Comparison of ENCODE assay signal across 1 cellular context in the genomic region with DNA sequence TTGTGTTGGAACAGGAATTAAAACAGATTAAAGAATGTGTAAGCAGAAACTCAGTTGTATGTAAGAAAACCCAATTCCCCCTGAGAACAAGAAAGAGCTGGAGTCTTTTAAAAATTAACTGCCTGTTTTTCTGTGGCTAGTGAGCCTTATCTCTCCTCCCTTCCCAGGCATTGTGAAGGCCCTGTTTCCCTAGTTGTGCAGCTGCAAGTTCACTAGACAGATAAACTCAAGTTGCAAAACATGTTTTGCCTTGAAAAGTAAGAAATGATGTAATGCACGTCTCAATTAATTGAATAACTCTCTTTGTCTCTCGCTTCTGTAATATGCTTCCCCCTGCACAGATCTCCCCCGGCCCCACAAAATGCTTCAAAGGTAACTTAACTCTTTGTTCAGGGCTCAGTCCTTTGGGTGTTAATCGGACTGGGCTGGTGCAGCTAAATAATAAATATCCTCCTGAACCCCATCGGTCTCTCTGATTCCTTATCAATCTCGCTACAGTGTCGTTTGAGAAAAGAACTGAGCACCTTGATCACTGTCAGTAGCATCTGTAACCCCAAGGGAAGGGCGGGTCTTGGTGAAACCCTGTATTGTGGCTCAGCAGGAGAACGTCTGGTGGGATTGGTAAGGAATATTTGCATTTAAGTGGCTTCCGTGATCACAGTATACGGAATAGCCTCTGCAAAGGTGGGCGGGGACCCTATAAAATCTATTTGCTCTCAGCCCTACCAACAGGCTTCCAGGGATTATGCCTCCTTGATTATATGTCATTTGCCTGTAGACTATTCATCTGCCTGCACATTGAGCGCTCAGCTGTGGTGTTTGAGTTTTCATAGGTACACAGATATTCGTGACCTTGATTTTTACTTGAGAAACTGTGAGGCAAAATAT.
TF ChIP-seq lines count a peak whose summit lies in the region.

No MANE protein-coding gene starts in this region.

TF ChIP-seq in K562, 482 proteins besides CTCF, POLR2A, EP300 and RAD21 (continued from another document and continues in another):
- TF ChIP-seq, protein P1, sequence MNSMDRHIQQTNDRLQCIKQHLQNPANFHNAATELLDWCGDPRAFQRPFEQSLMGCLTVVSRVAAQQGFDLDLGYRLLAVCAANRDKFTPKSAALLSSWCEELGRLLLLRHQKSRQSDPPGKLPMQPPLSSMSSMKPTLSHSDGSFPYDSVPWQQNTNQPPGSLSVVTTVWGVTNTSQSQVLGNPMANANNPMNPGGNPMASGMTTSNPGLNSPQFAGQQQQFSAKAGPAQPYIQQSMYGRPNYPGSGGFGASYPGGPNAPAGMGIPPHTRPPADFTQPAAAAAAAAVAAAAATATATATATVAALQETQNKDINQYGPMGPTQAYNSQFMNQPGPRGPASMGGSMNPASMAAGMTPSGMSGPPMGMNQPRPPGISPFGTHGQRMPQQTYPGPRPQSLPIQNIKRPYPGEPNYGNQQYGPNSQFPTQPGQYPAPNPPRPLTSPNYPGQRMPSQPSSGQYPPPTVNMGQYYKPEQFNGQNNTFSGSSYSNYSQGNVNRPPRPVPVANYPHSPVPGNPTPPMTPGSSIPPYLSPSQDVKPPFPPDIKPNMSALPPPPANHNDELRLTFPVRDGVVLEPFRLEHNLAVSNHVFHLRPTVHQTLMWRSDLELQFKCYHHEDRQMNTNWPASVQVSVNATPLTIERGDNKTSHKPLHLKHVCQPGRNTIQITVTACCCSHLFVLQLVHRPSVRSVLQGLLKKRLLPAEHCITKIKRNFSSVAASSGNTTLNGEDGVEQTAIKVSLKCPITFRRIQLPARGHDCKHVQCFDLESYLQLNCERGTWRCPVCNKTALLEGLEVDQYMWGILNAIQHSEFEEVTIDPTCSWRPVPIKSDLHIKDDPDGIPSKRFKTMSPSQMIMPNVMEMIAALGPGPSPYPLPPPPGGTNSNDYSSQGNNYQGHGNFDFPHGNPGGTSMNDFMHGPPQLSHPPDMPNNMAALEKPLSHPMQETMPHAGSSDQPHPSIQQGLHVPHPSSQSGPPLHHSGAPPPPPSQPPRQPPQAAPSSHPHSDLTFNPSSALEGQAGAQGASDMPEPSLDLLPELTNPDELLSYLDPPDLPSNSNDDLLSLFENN (IDR thresholded peaks at IDR 0.05; ENCODE audit: low read depth in 2 of 2, low read length in 2 of 2), result peak in 1 of 2 experiments; percentile 56; a peak in 1 of 4 replicates
- TF ChIP-seq NONO (IDR thresholded peaks at IDR 0.05; ENCODE audit: low read depth in 2 of 2, low read length in 1 of 2), result no peak
- TF ChIP-seq ZNF77 (CRISPR knock-in tag; IDR thresholded peaks at IDR 0.05), result no peak
- TF ChIP-seq TEAD4 (IDR thresholded peaks at IDR 0.05; ENCODE audit: low read length), result peak; percentile 89
- no peak for TF ChIP-seq TEAD4 (CRISPR knock-in tag; IDR thresholded peaks at IDR 0.05; ENCODE audit: borderline replicate concordance)
- TF ChIP-seq SMAD4 (CRISPR knock-in tag; conservative IDR thresholded peaks at IDR 0.05), result peak; percentile 80
- no peak for TF ChIP-seq POLR3G (IDR thresholded peaks at IDR 0.05; ENCODE audit: extremely low read depth, insufficient read length, insufficient replicate concordance)
- TF ChIP-seq CBFA2T3 (IDR thresholded peaks at IDR 0.05), result peak; percentile 88
- TF ChIP-seq SMARCA4 (IDR thresholded peaks at IDR 0.05), result peak; percentile 87
- no peak for TF ChIP-seq MCM2 (IDR thresholded peaks at IDR 0.05; ENCODE audit: low read depth)
- peak; percentile 86 for TF ChIP-seq NCOR1 (IDR thresholded peaks at IDR 0.05)
- TF ChIP-seq RUNX1 (IDR thresholded peaks at IDR 0.05; ENCODE audit: low read depth), result 0 out of 2 replicates have a peak, but pooled peaks have one; percentile 20
- TF ChIP-seq, protein P2, sequence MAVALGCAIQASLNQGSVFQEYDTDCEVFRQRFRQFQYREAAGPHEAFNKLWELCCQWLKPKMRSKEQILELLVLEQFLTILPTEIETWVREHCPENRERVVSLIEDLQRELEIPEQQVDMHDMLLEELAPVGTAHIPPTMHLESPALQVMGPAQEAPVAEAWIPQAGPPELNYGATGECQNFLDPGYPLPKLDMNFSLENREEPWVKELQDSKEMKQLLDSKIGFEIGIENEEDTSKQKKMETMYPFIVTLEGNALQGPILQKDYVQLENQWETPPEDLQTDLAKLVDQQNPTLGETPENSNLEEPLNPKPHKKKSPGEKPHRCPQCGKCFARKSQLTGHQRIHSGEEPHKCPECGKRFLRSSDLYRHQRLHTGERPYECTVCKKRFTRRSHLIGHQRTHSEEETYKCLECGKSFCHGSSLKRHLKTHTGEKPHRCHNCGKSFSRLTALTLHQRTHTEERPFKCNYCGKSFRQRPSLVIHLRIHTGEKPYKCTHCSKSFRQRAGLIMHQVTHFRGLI (CRISPR knock-in tag; IDR thresholded peaks at IDR 0.05), result no peak
- peak; percentile 85 for TF ChIP-seq SOX6 (IDR thresholded peaks at IDR 0.05)
- TF ChIP-seq, protein P3, sequence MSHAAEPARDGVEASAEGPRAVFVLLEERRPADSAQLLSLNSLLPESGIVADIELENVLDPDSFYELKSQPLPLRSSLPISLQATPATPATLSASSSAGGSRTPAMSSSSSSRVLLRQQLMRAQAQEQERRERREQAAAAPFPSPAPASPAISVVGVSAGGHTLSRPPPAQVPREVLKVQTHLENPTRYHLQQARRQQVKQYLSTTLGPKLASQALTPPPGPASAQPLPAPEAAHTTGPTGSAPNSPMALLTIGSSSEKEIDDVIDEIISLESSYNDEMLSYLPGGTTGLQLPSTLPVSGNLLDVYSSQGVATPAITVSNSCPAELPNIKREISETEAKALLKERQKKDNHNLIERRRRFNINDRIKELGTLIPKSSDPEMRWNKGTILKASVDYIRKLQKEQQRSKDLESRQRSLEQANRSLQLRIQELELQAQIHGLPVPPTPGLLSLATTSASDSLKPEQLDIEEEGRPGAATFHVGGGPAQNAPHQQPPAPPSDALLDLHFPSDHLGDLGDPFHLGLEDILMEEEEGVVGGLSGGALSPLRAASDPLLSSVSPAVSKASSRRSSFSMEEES (CRISPR knock-in tag; IDR thresholded peaks at IDR 0.05), result no peak
- no peak for TF ChIP-seq KHSRP (IDR thresholded peaks at IDR 0.05)
- TF ChIP-seq, protein P4, sequence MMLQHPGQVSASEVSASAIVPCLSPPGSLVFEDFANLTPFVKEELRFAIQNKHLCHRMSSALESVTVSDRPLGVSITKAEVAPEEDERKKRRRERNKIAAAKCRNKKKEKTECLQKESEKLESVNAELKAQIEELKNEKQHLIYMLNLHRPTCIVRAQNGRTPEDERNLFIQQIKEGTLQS (IDR thresholded peaks at IDR 0.05), result peak; percentile 82
- TF ChIP-seq, protein P4 (CRISPR knock-in tag; conservative IDR thresholded peaks at IDR 0.05), result no peak
- peak; percentile 81 for TF ChIP-seq POLR2AphosphoS5 (IDR thresholded peaks at IDR 0.05; ENCODE audit: control insufficient read depth, insufficient read depth, low read depth, low read length)
- TF ChIP-seq GATAD2A (IDR thresholded peaks at IDR 0.05), result no peak
- TF ChIP-seq, protein P5, sequence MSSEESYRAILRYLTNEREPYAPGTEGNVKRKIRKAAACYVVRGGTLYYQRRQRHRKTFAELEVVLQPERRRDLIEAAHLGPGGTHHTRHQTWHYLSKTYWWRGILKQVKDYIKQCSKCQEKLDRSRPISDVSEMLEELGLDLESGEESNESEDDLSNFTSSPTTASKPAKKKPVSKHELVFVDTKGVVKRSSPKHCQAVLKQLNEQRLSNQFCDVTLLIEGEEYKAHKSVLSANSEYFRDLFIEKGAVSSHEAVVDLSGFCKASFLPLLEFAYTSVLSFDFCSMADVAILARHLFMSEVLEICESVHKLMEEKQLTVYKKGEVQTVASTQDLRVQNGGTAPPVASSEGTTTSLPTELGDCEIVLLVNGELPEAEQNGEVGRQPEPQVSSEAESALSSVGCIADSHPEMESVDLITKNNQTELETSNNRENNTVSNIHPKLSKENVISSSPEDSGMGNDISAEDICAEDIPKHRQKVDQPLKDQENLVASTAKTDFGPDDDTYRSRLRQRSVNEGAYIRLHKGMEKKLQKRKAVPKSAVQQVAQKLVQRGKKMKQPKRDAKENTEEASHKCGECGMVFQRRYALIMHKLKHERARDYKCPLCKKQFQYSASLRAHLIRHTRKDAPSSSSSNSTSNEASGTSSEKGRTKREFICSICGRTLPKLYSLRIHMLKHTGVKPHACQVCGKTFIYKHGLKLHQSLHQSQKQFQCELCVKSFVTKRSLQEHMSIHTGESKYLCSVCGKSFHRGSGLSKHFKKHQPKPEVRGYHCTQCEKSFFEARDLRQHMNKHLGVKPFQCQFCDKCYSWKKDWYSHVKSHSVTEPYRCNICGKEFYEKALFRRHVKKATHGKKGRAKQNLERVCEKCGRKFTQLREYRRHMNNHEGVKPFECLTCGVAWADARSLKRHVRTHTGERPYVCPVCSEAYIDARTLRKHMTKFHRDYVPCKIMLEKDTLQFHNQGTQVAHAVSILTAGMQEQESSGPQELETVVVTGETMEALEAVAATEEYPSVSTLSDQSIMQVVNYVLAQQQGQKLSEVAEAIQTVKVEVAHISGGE (CRISPR knock-in tag; IDR thresholded peaks at IDR 0.05), result peak in 1 of 3 experiments; percentile 51; a peak in 2 of 6 replicates
- TF ChIP-seq JUND (IDR thresholded peaks at IDR 0.05; ENCODE audit: borderline replicate concordance, low read depth, low read length), result peak; percentile 53; the same call in 1 of the 2 replicates
- peak; percentile 63; the same call in 2 of the 3 replicates for TF ChIP-seq JUND (tag; IDR thresholded peaks at IDR 0.05; ENCODE audit: borderline replicate concordance, low read depth, low read length)
- TF ChIP-seq CTBP1 (IDR thresholded peaks at IDR 0.05; ENCODE audit: borderline replicate concordance), result peak; percentile 51; the same call in 1 of the 2 replicates
- TF ChIP-seq, protein P6, sequence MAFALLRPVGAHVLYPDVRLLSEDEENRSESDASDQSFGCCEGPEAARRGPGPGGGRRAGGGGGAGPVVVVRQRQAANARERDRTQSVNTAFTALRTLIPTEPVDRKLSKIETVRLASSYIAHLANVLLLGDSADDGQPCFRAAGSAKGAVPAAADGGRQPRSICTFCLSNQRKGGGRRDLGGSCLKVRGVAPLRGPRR (CRISPR knock-in tag; IDR thresholded peaks at IDR 0.05), result no peak
- TF ChIP-seq, protein P7, sequence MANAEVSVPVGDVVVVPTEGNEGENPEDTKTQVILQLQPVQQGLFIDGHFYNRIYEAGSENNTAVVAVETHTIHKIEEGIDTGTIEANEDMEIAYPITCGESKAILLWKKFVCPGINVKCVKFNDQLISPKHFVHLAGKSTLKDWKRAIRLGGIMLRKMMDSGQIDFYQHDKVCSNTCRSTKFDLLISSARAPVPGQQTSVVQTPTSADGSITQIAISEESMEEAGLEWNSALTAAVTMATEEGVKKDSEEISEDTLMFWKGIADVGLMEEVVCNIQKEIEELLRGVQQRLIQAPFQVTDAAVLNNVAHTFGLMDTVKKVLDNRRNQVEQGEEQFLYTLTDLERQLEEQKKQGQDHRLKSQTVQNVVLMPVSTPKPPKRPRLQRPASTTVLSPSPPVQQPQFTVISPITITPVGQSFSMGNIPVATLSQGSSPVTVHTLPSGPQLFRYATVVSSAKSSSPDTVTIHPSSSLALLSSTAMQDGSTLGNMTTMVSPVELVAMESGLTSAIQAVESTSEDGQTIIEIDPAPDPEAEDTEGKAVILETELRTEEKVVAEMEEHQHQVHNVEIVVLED (CRISPR knock-in tag; IDR thresholded peaks at IDR 0.05), result no peak
- TF ChIP-seq MYBL2 (IDR thresholded peaks at IDR 0.05; ENCODE audit: low read depth), result peak; percentile 81
- TF ChIP-seq MYBL2 (CRISPR knock-in tag; IDR thresholded peaks at IDR 0.05; ENCODE audit: borderline replicate concordance), result no peak
- TF ChIP-seq HDAC1 (IDR thresholded peaks at IDR 0.05), result peak in 1 of 2 experiments; percentile 48; a peak in 1 of 4 replicates
- no peak for TF ChIP-seq ELF1 (tag; IDR thresholded peaks at IDR 0.05)
- no peak for TF ChIP-seq PTRF (tag; IDR thresholded peaks at IDR 0.05)
- TF ChIP-seq, protein P8, sequence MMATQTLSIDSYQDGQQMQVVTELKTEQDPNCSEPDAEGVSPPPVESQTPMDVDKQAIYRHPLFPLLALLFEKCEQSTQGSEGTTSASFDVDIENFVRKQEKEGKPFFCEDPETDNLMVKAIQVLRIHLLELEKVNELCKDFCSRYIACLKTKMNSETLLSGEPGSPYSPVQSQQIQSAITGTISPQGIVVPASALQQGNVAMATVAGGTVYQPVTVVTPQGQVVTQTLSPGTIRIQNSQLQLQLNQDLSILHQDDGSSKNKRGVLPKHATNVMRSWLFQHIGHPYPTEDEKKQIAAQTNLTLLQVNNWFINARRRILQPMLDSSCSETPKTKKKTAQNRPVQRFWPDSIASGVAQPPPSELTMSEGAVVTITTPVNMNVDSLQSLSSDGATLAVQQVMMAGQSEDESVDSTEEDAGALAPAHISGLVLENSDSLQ (IDR thresholded peaks at IDR 0.05), result 0 out of 2 replicates have a peak, but pooled peaks have one; percentile 11
- peak; percentile 71; the same call in 1 of the 2 replicates for TF ChIP-seq CEBPG (CRISPR knock-in tag; IDR thresholded peaks at IDR 0.05)
- peak; percentile 73 to 80 for TF ChIP-seq CEBPG (tag; conservative IDR thresholded peaks at IDR 0.05 in 1 of 2, IDR thresholded peaks at IDR 0.05 in 1 of 2)
- no peak for TF ChIP-seq MCM5 (IDR thresholded peaks at IDR 0.05; ENCODE audit: low read depth)
- no peak for TF ChIP-seq TBP (optimal IDR thresholded peaks at IDR 0.05; ENCODE audit: low read depth, low read length)
- TF ChIP-seq XRCC4 (IDR thresholded peaks at IDR 0.05; ENCODE audit: extremely low read depth, insufficient read depth, insufficient read length), result no peak
- TF ChIP-seq, protein P9, sequence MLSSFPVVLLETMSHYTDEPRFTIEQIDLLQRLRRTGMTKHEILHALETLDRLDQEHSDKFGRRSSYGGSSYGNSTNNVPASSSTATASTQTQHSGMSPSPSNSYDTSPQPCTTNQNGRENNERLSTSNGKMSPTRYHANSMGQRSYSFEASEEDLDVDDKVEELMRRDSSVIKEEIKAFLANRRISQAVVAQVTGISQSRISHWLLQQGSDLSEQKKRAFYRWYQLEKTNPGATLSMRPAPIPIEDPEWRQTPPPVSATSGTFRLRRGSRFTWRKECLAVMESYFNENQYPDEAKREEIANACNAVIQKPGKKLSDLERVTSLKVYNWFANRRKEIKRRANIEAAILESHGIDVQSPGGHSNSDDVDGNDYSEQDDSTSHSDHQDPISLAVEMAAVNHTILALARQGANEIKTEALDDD (IDR thresholded peaks at IDR 0.05), result peak; percentile 82
- peak; percentile 88 for TF ChIP-seq TCF3 (CRISPR knock-in tag; IDR thresholded peaks at IDR 0.05)
- TF ChIP-seq SREBF1 (IDR thresholded peaks at IDR 0.05; ENCODE audit: borderline replicate concordance, low read depth, low read length), result no peak
- TF ChIP-seq FOXK2 (conservative IDR thresholded peaks at IDR 0.05 in 1 of 2, IDR thresholded peaks at IDR 0.05 in 1 of 2; ENCODE audit: low read depth in 2 of 2), result peak; percentile 59 to 63; a peak in 2 of 4 replicates
